In genomic region chr12:2286461-2287131, GRCh38 we compare ENCODE assay signal across 9 cellular contexts.
DNase-seq lines count a peak whose midpoint lies in the region; ATAC-seq and TF ChIP-seq lines count a peak whose summit lies in the region.
"Had no signal": no experiment of that assay in that cellular context is flagged by ENCODE, and none has a peak within 500 bp of the region (broad histone marks: within the 10 kb centered on the region; RNA-seq: fewer than 3 reads in every experiment).

No MANE protein-coding gene starts in this region.

- intact Hi-C loops in colonic mucosa (cut with DNase I) = loop anchor here (10.0 kb wide), 1 partner anchor 298 kb away; no protein-coding TSS in a partner anchor

- H3K9me3 ChIP-seq in colonic mucosa = no peaks in the 10 kb centered on the region

- no peak for TF ChIP-seq CTCF in colonic mucosa (IDR thresholded peaks at IDR 0.05)

- DNase-seq in ELF-1 (ENCODE audit: low read depth, low spot score) (peak; percentile 81), colonic mucosa (no peak), SIG-M5 (lab: John Stamatoyannopoulos, UW) (no peak)
- DNase-seq in activated naive CD4-positive, alpha-beta T cell treated with Interleukin-2 at 50 U/mL for 16 hours = no peak
- DNase-seq: C1 segment of cervical spinal cord had no signal

- H3K27me3 ChIP-seq in colonic mucosa (no peaks in the 10 kb centered on the region), layer of hippocampus (ENCODE audit: control insufficient read depth, insufficient read depth, low read length) (no peaks in the 10 kb centered on the region)

- no peak overlapping the region for H3K9ac ChIP-seq in colonic mucosa (ENCODE audit: low read depth in 2 of 2, low read length in 2 of 2)

- no peak for ATAC-seq in GM21825 (IDR thresholded peaks at IDR 0.05; ENCODE audit: unreplicated experiment)
- no peak for ATAC-seq in HG02763 (IDR thresholded peaks at IDR 0.05; ENCODE audit: unreplicated experiment)

- H3K27ac ChIP-seq in colonic mucosa = peak overlapping the region; percentile 32
- peak overlapping the region; percentile 10 for H3K27ac ChIP-seq in layer of hippocampus (ENCODE audit: low read depth, low read length)
- peak overlapping the region in 19 of 21 experiments; percentile 17 to 90 (median 60) for H3K27ac ChIP-seq in skin epidermis

- no peaks in the 10 kb centered on the region for H3K36me3 ChIP-seq in colonic mucosa

- H3K4me1 ChIP-seq in colonic mucosa = no peaks in the 10 kb centered on the region

- H3K4me3 ChIP-seq in colonic mucosa (no peak overlapping the region), skin epidermis (no peak overlapping the region)

Comparison
In these comparisons a context has a peak if more than half of its experiments do, and no peak if none do; other contexts are left out.
1. H3K27ac ChIP-seq: peak in every context shown above with its lines; median percentile 60 in skin epidermis; 32 in colonic mucosa; 10 in layer of hippocampus.